ENCODE assay signal across 8 cellular contexts in the genomic region with DNA sequence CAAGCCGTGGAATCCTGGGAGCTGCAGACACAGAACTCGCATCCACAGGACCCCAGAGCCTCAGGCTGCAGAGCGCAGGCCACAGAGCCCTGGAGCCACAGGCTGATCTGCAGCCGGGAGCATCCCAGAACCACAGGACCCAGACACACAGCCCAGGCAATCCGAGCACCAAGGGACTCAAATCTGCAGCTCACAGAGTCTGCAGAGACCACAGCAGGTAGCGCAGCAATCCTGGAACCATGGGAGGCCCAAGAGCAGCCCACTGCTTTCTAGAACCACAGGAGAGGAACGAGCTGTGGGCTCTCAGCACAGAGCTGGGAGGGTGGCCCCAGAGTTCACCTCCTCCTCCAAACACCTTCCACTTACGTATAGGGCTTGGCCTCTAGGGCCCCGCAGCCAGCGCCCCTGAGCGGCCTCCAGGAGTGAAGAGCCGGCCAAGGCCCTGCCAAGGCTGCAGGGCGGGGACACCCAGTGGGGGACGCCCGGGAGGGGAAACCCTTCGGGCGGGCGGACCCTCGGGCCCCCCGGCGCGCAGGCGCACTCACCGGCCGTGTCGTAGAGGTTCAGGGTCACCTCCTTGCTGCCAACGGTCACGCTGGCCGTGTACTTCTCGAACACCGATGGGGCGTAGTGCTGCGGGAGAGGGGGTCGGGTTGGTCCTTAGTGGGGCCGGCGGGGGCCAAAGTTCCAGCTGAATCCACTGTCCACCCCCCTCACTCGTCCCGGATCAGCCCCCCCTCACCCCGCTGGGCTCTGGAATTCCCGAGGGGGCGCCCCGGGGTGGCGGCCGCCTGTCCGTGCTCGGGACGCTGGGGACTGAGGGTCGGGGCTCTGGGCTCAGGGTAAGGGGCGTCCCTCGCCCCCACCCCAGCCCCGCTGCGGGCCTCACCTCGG. TPM values are rescaled to one million over a fixed set of nuclear protein-coding genes. Genes with fewer than 3 reads are reported as not detected.
DNase-seq lines count a peak whose midpoint lies in the region; ATAC-seq lines count a peak whose summit lies in the region.

No MANE protein-coding gene starts in this region.

- peaks cover 4% of the 10 kb centered on the region; the same call in 1 of the 2 replicates for H4K20me1 ChIP-seq in Karpas-422 (ENCODE audit: insufficient read depth, low read depth, low read length)

- H3K27ac ChIP-seq in Karpas-422 (ENCODE audit: low read length), result no peak overlapping the region
- no peak overlapping the region for H3K27ac ChIP-seq in right cardiac atrium (ENCODE audit: low read length)

- intact Hi-C loops in right cardiac atrium (cut with DNase I), result loop anchor here in 3 of 4 donors (5.0 kb wide), 1 partner anchor 96 kb away; no protein-coding TSS in a partner anchor

- H3K4me3 ChIP-seq in Karpas-422 (ENCODE audit: low read length), result peak overlapping the region; percentile 65
- peak overlapping the region; percentile 20 for H3K4me3 ChIP-seq in right cardiac atrium (ENCODE audit: low read length)

- H3K9ac ChIP-seq in Karpas-422 (ENCODE audit: low read length), result peak overlapping the region; percentile 53

- H3K9me3 ChIP-seq in Karpas-422 (ENCODE audit: low read length), result no peaks in the 10 kb centered on the region
- H3K9me3 ChIP-seq in right cardiac atrium (ENCODE audit: control insufficient read depth, low read length), result no peaks in the 10 kb centered on the region

- H3K4me2 ChIP-seq in Karpas-422 (ENCODE audit: low read depth, low read length, poor library complexity, severe bottlenecking), result peak overlapping the region; percentile 60

- no peaks in the 10 kb centered on the region for H3K9me2 ChIP-seq in Karpas-422 (replicated peaks; ENCODE audit: insufficient read depth, low read length)

- DNase-seq in CD1c-positive myeloid dendritic cell (ENCODE audit: extremely low spot score), result peak; percentile 44
- DNase-seq in Karpas-422, result peak; percentile 68
- DNase-seq in activated gamma-delta T cell treated with Interleukin-2 at 50 U/mL for 16 hours, result peak; percentile 58
- peak; percentile 39 to 84 (median 79) for DNase-seq in right cardiac atrium
- DNase-seq in stimulated activated CD4-positive, alpha-beta T cell treated with anti-CD3 and anti-CD28 coated beads, Interleukin-2, amount 100 ng/mL, for 24 hours, result peak; percentile 62 to 66

- no peaks in the 10 kb centered on the region for H3K79me2 ChIP-seq in Karpas-422 (ENCODE audit: low read length)

- no peaks in the 10 kb centered on the region for H3K27me3 ChIP-seq in Karpas-422 (ENCODE audit: low read length)
- H3K27me3 ChIP-seq in right cardiac atrium (ENCODE audit: control insufficient read depth, insufficient read depth), result no peaks in the 10 kb centered on the region

- H2AFZ ChIP-seq in Karpas-422 (ENCODE audit: low read length), result no peak overlapping the region

- H3K4me1 ChIP-seq in Karpas-422 (ENCODE audit: low read length), result peaks cover 44% of the 10 kb centered on the region
- peaks cover 1% of the 10 kb centered on the region for H3K4me1 ChIP-seq in right cardiac atrium (ENCODE audit: control insufficient read depth, insufficient read depth, low read length)

- no peaks in the 10 kb centered on the region for H3K36me3 ChIP-seq in Karpas-422 (ENCODE audit: insufficient read depth, low read length)

- 33% methylated on average over 53 of the region's 53 CpGs for WGBS in right cardiac atrium

- no peak for ATAC-seq in right cardiac atrium
- no peak for ATAC-seq in GM19035 (IDR thresholded peaks at IDR 0.05; ENCODE audit: unreplicated experiment)
- no peak for ATAC-seq in HG02610 (IDR thresholded peaks at IDR 0.05; ENCODE audit: unreplicated experiment)
- no peak for ATAC-seq in HG03095 (IDR thresholded peaks at IDR 0.05; ENCODE audit: unreplicated experiment)

RNA-seq across cellular contexts. Expression of gene RHOF, which starts 0.6 kb away (rescaled TPM):
- total RNA-seq in Karpas-422 (2014; rRNA removed; shearing (Covaris generic); ENCODE audit: low replicate concordance), result 7.2 and 17.5 TPM in 2 replicates
- total RNA-seq in right cardiac atrium, result 10 to 100 TPM; 15.2 to 23.3 (median 22.0) TPM
- polyA plus RNA-seq in right cardiac atrium, result 11.2 TPM

RNA-seq across cellular contexts. Expression of gene SETD1B, which starts 11.0 kb away (rescaled TPM):
- total RNA-seq in Karpas-422 (2014; rRNA removed; shearing (Covaris generic); ENCODE audit: low replicate concordance), result 2.1 and 2.3 TPM in 2 replicates
- 10 to 100 TPM in 3 of 4 donors, 1 to 10 TPM in 1; 9.6 to 14.9 (median 13.0) TPM for total RNA-seq in right cardiac atrium
- polyA plus RNA-seq in right cardiac atrium, result 7.6 TPM
